Comparison of ENCODE assay signal across 6 cellular contexts in genomic region chr1:145995964-145996432, GRCh38. TPM values are rescaled to one million over a fixed set of nuclear protein-coding genes. Genes with fewer than 3 reads are reported as not detected.
A peak's percentile ranks its signal among the peaks of the same experiment; 100 is the strongest.
DNase-seq lines count a peak whose midpoint lies in the region; ATAC-seq and TF ChIP-seq lines count a peak whose summit lies in the region.

No MANE protein-coding gene starts in this region.

- no peaks in the 10 kb centered on the region for H3K27me3 ChIP-seq in psoas muscle (ENCODE audit: insufficient read depth in 3 of 3, low read length in 2 of 3)

- peak overlapping the region; percentile 98 for H3K27ac ChIP-seq in psoas muscle

- no peaks in the 10 kb centered on the region for H3K9me3 ChIP-seq in psoas muscle

- peaks cover 24 to 39% of the 10 kb centered on the region in 2 donors for H3K36me3 ChIP-seq in psoas muscle (ENCODE audit: insufficient read depth in 1 of 2, low read depth in 1 of 2)

- 0 to 1% (median 1%) methylated on average over 13 of the region's 13 CpGs for WGBS in psoas muscle, 3 donors

- intact Hi-C loops in psoas muscle (cut with DNase I) = loop anchor here in 1 of 2 donors (2.0 kb wide), 1 partner anchor 13 kb away; no protein-coding TSS in a partner anchor

- DNase-seq in NCI-H1417 (lab: John Stamatoyannopoulos, UW) (peak; percentile 47 to 83 (median 78)), NCI-H1417 treated with DMSO at 0.1 percent for 48 hours (lab: John Stamatoyannopoulos, UW) (no peak), cerebellum (ENCODE audit: low spot score) (peak; percentile 50), psoas muscle (no peak)

- ATAC-seq in psoas muscle (no peak), GM21381 (IDR thresholded peaks at IDR 0.05; ENCODE audit: unreplicated experiment) (no peak)
- ATAC-seq in activated CD4-positive, CD25-positive, alpha-beta regulatory T cell treated with anti-CD3 and anti-CD28 coated beads, Interleukin-2, amount 50 U/mL, for 24 hours = no peak

- no peak for TF ChIP-seq CTCF in psoas muscle (IDR thresholded peaks at IDR 0.05)

- peaks cover 24% of the 10 kb centered on the region for H3K4me1 ChIP-seq in psoas muscle

- H3K4me3 ChIP-seq in psoas muscle = peak overlapping the region; percentile 80

RNA-seq across cellular contexts. Expression of gene TXNIP, which starts 0.4 kb away (rescaled TPM):
- total RNA-seq in cerebellum = 147 TPM
- total RNA-seq in psoas muscle = 1,000 to 10,000 TPM in 3 of 4 donors, 100 to 1,000 TPM in 1; 887 to 2,747 (median 1,374) TPM
- polyA plus RNA-seq in psoas muscle = 1,000 to 10,000 TPM; 1,253 to 1,929 (median 1,863) TPM

RNA-seq across cellular contexts. Expression of gene HJV, which starts 25.5 kb away (rescaled TPM):
- total RNA-seq in cerebellum = not detected
- 100 to 1,000 TPM; 240 to 354 (median 317) TPM for total RNA-seq in psoas muscle
- polyA plus RNA-seq in psoas muscle = 100 to 1,000 TPM in 2 of 3 donors, 10 to 100 TPM in 1; 38.1 to 314 (median 168) TPM

RNA-seq across cellular contexts. Expression of gene POLR3GL, which starts 31.5 kb away (rescaled TPM):
- total RNA-seq in cerebellum (5.7 TPM), psoas muscle (10 to 100 TPM; 30.5 to 62.5 (median 48.9) TPM)
- 100 to 1,000 TPM in 1 of 3 donors, 10 to 100 TPM in 2; 59.9 to 139 (median 98.1) TPM for polyA plus RNA-seq in psoas muscle

RNA-seq across cellular contexts. Expression of gene ANKRD34A, which starts 31.6 kb away (rescaled TPM):
- total RNA-seq in cerebellum (1.1 TPM), psoas muscle (10 to 100 TPM in 1 of 4 donors, 1 to 10 TPM in 2, under 1 TPM in 1; 0.42 to 12.3 (median 4.9) TPM)
- 10 to 100 TPM in 1 of 3 donors, 1 to 10 TPM in 2; 6.6 to 14.7 (median 7.4) TPM for polyA plus RNA-seq in psoas muscle

RNA-seq across cellular contexts. Expression of gene LIX1L, which starts 38.2 kb away (rescaled TPM):
- 27.1 TPM for total RNA-seq in cerebellum
- total RNA-seq in psoas muscle = 10 to 100 TPM; 14.6 to 59.7 (median 38.0) TPM
- 10 to 100 TPM; 23.5 to 36.9 (median 28.1) TPM for polyA plus RNA-seq in psoas muscle

Comparison
In these comparisons a context has a peak if more than half of its experiments do, and no peak if none do; other contexts are left out.
1. DNase-seq: peak in NCI-H1417 (3 of 3) and cerebellum (single experiment); none in NCI-H1417 treated with DMSO at 0.1 percent for 48 hours (single experiment) and psoas muscle (0 of 2).
2. RNA of gene HJV, which starts 25.5 kb away (total RNA-seq): 240 to 354 TPM in psoas muscle; not detected in cerebellum (single experiment); every median in the first group is over 100 times any median in the second.